8 cellular contexts compared by ENCODE assay signal in genomic region chr9:42095929-42096328, GRCh38. TPM values are rescaled to one million over a fixed set of nuclear protein-coding genes. Genes with fewer than 3 reads are reported as not detected.
"Had no signal": no experiment of that assay in that cellular context is flagged by ENCODE, and none has a peak within 500 bp of the region (broad histone marks: within the 10 kb centered on the region; RNA-seq: fewer than 3 reads in every experiment).

No MANE protein-coding gene starts in this region.

RNA-seq across cellular contexts. Expression of gene CNTNAP3B, which starts 33.3 kb away (rescaled TPM):
- total RNA-seq: activated naive CD4-positive, alpha-beta T cell treated with anti-CD3 and anti-CD28 coated beads for 36 hours; activated naive CD4-positive, alpha-beta T cell treated with anti-CD3 and anti-CD28 coated beads, Interleukin-2, amount 50 U/mL, for 72 hours; activated naive CD8-positive, alpha-beta T cell treated with anti-CD3 and anti-CD28 coated beads for 36 hours; activated naive CD8-positive, alpha-beta T cell treated with anti-CD3 and anti-CD28 coated beads, Interleukin-2, amount 10 ng/mL, durations not matched to agents 7 days and 5 days; activated T-cell treated with anti-CD3 and anti-CD28 coated beads, Interleukin-2, amount 50 U/mL, for 72 hours; activated T-helper 1 cell treated with anti-CD3 and anti-CD28 coated beads, Interleukin-12 subunit alpha, Interleukin-12 subunit beta, Interleukin-2, Interleukin-4 antibody, amounts not matched to agents 30 ng/mL and 10 ng/mL and 1 ng/mL, durations not matched to agents 14 hours and 24 hours and 36 hours; activated T-helper 17 cell treated with anti-CD3 and anti-CD28 coated beads, Interleukin-2, amount 50 U/mL, for 72 hours; activated T-helper 2 cell treated with anti-CD3 and anti-CD28 coated beads, Interferon-gamma antibody, Interleukin-2, Interleukin-4, amounts not matched to agents 10 μg/mL and 5 μg/mL and 100 μg/mL, durations not matched to agents 14 hours and 24 hours and 36 hours had no signal
